In genomic region chr6:46134216-46134615, GRCh38 we compare ENCODE assay signal across 21 cellular contexts.
"Had no signal": no experiment of that assay in that cellular context is flagged by ENCODE, and none has a peak within 500 bp of the region (broad histone marks: within the 10 kb centered on the region; RNA-seq: fewer than 3 reads in every experiment).

No MANE protein-coding gene starts in this region.

- H2AFZ ChIP-seq: hepatocyte had no signal

- DNase-seq: foreskin keratinocyte; kidney glomerular epithelial cell; lower lobe of right lung; midbrain; nephron progenitor cell; nucleus accumbens; ovary; stimulated activated CD4-positive, alpha-beta T cell treated with anti-CD3 and anti-CD28 coated beads, Interleukin-12 subunit alpha, Interleukin-12 subunit beta, amount 100 ng/mL, for 4 hours; stimulated activated naive CD4-positive, alpha-beta T cell; stomach; substantia nigra; transverse colon had no signal

- H3K4me3 Mint-ChIP-seq: dendritic cell treated with granulocyte-macrophage colony-stimulating factor and Interleukin-4, amounts not matched to agents 40 ng/mL and 50 ng/mL, for 4 days; memory B cell; nephron progenitor cell had no signal

- FAIRE-seq: colon, islet of Langerhans, small intestine had no signal

- H3K27me3 Mint-ChIP-seq: memory B cell had no signal

- H3K36me3 ChIP-seq: lower lobe of right lung, ovary, right atrium auricular region, stomach, thoracic aorta, transverse colon had no signal

- ATAC-seq: foreskin keratinocyte, left lobe of liver, lower lobe of right lung had no signal

- H3K4me3 ChIP-seq: hepatocyte, lower lobe of right lung, ovary, right atrium auricular region, stomach, thoracic aorta, transverse colon had no signal

- H3K27ac Mint-ChIP-seq: dendritic cell treated with granulocyte-macrophage colony-stimulating factor and Interleukin-4, amounts not matched to agents 40 ng/mL and 50 ng/mL, for 4 days; memory B cell; nephron progenitor cell had no signal

- H3K27me3 ChIP-seq: hepatocyte, ovary, right atrium auricular region, stomach, transverse colon had no signal

- H3K4me1 ChIP-seq: foreskin keratinocyte had no signal

- H3K9me3 Mint-ChIP-seq: dendritic cell treated with granulocyte-macrophage colony-stimulating factor and Interleukin-4, amounts not matched to agents 40 ng/mL and 50 ng/mL, for 4 days; memory B cell had no signal

- H3K9me3 ChIP-seq: lower lobe of right lung, ovary, right atrium auricular region, stomach, thoracic aorta, transverse colon had no signal

- H3K27ac ChIP-seq: foreskin keratinocyte, hepatocyte, lower lobe of right lung, ovary, stomach, thoracic aorta, transverse colon had no signal

- H3K4me2 ChIP-seq: hepatocyte had no signal

- H3K36me3 Mint-ChIP-seq: memory B cell had no signal
